In the genomic region with DNA sequence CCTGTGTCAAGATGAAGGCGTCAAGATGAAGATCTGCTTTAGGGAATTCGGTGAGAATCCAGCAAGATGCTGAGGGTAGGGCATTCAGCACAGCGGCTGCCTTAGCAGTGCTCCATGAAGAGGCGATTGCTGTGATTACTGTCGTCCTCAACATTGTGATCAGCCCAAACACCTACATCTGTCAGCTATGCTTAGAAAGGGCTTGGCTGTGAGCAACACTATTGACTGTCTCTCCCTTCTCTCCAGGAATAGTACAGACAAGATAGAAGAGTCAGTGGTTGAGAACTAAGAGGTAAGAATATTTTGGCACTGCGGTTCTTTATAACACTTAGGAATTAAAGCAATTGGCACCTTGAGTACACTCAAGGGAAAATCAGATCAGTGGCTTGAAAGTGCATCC, we compare ENCODE assay signal across 18 cellular contexts.
"Had no signal": no experiment of that assay in that cellular context is flagged by ENCODE, and none has a peak within 500 bp of the region (broad histone marks: within the 10 kb centered on the region; RNA-seq: fewer than 3 reads in every experiment).

No MANE protein-coding gene starts in this region.

- ATAC-seq: HepG2, SK-N-SH treated with all-trans-retinoic acid at 6 μM for 48 hours had no signal

- DNase-seq: KBM-7, MV-4-11, NCI-H1048, NCI-H1105, NCI-H1417, NCI-H146, NCI-H1694 treated with DMSO at 0.1 percent for 48 hours, NCI-H1930, NCI-H2081, NCI-H2107, NCI-H2227 treated with DMSO at 0.1 percent for 48 hours, NCI-H524 treated with DMSO at 0.1 percent for 48 hours, NCI-H69, NCI-H774, RPMI8226, SHP77 had no signal
